8 cellular contexts compared by ENCODE assay signal in genomic region chr7:111561909-111562732, GRCh38. TPM values are rescaled to one million over a fixed set of nuclear protein-coding genes. Genes with fewer than 3 reads are reported as not detected.
A peak's percentile ranks its signal among the peaks of the same experiment; 100 is the strongest.
DNase-seq lines count a peak whose midpoint lies in the region; ATAC-seq and TF ChIP-seq lines count a peak whose summit lies in the region.

TSS of gene IMMP2L (minus strand) at chr7:111562492.

- H3K27ac Mint-ChIP-seq in CD14-positive monocyte, result peak within 1 kb of the TSS in 6 of 7 donors; percentile 30 to 82 (median 64)

- WGBS in lower leg skin, 2 donors, result 0 to 1% methylated on average over 35 to 55 of the region's 83 CpGs

- TF ChIP-seq CTCF in CD14-positive monocyte (IDR thresholded peaks at IDR 0.05) (no peak), lower leg skin (IDR thresholded peaks at IDR 0.05) (no peak)

- TF ChIP-seq POLR2A in lower leg skin (IDR thresholded peaks at IDR 0.05), result peak in 1 of 2 donors; percentile 56

- peak within 1 kb of the TSS; percentile 62 for H3K4me3 ChIP-seq in lower leg skin (ENCODE audit: low read depth, poor library complexity, severe bottlenecking)

- H3K4me1 Mint-ChIP-seq in CD14-positive monocyte, result peaks cover 14% of the 10 kb centered on the region

- peak; percentile 90 for ATAC-seq in GM19324 (IDR thresholded peaks at IDR 0.05; ENCODE audit: low FRiP score, unreplicated experiment)
- ATAC-seq in HG03457 (IDR thresholded peaks at IDR 0.05; ENCODE audit: unreplicated experiment), result peak; percentile 85

- H3K4me3 Mint-ChIP-seq in CD14-positive monocyte, result peak within 1 kb of the TSS; percentile 79 to 93

- intact Hi-C loops in CD14-positive monocyte (cut with micrococcal nuclease), result no loop called here
- intact Hi-C loops in lower leg skin (cut with DNase I; ENCODE audit: low total_unique reads), result no loop called here

- DNase-seq in CD14-positive monocyte (ENCODE audit: low spot score) (peak; percentile 76), NCI-H69 (lab: John Stamatoyannopoulos, UW) (peak; percentile 96), dermis blood vessel endothelial cell (peak; percentile 91), lower leg skin (ENCODE audit: low spot score in 2 of 2) (peak; percentile 83 to 97)
- DNase-seq in activated CD4-positive, alpha-beta T cell treated with anti-CD3 and anti-CD28 coated beads, Interleukin-2, amount 50 U/mL, for 48 hours, result peak; percentile 89 to 90
- DNase-seq in stimulated activated CD4-positive, alpha-beta T cell treated with anti-CD3 and anti-CD28 coated beads, Interleukin-4, amount 100 ng/mL, for 24 hours, result peak; percentile 90

- H3K27me3 Mint-ChIP-seq in CD14-positive monocyte (ENCODE audit: low read depth in 3 of 3), result no peaks in the 10 kb centered on the region

- H3K9me3 Mint-ChIP-seq in CD14-positive monocyte, result no peaks in the 10 kb centered on the region

- peaks cover 0 to 3% of the 10 kb centered on the region in 2 donors for H3K36me3 Mint-ChIP-seq in CD14-positive monocyte

RNA-seq across cellular contexts. Expression of gene IMMP2L, which starts in this region (rescaled TPM):
- 1 to 10 TPM; 6.2 to 6.4 TPM for polyA plus RNA-seq in CD14-positive monocyte
- 5.0 and 8.8 TPM in 2 replicates for total RNA-seq in dermis blood vessel endothelial cell
- total RNA-seq in lower leg skin, result 10 to 100 TPM; 13.6 to 16.8 (median 16.4) TPM

Comparison
In these comparisons a context has a peak if more than half of its experiments do, and no peak if none do; other contexts are left out.
1. Peak in every context shown above with its lines: DNase-seq, ATAC-seq and H3K4me3 ChIP-seq.